11 cellular contexts compared by ENCODE assay signal in genomic region chr6:80366721-80367120, GRCh38.
DNase-seq lines count a peak whose midpoint lies in the region; ATAC-seq and TF ChIP-seq lines count a peak whose summit lies in the region.
"Had no signal": no experiment of that assay in that cellular context is flagged by ENCODE, and none has a peak within 500 bp of the region (broad histone marks: within the 10 kb centered on the region; RNA-seq: fewer than 3 reads in every experiment).

No MANE protein-coding gene starts in this region.

- no peaks in the 10 kb centered on the region for H3K9me3 ChIP-seq in MG63
- no peaks in the 10 kb centered on the region for H3K9me3 ChIP-seq in cardiac muscle cell (ENCODE audit: low read depth)
- peaks cover 2% of the 10 kb centered on the region for H3K9me3 ChIP-seq in aorta (ENCODE audit: control insufficient read depth, low read length)
- no peaks in the 10 kb centered on the region for H3K9me3 ChIP-seq in transverse colon

- H3K23ac ChIP-seq in mesendoderm (ENCODE audit: low read length): no peak overlapping the region

- no peak overlapping the region for H4K5ac ChIP-seq in mesendoderm (ENCODE audit: low read length)

- POLR2A ChIA-PET in RWPE1 (lab: Yijun Ruan, JAX; ENCODE audit: low non-redundant PET): no interaction called here

- no peak for ATAC-seq in aorta (ENCODE audit: low FRiP score)
- ATAC-seq: activated CD8-positive, alpha-beta T cell treated with anti-CD3 and anti-CD28 coated beads for 36 hours had no signal

- no peaks in the 10 kb centered on the region for H3K79me2 ChIP-seq in mesendoderm (ENCODE audit: control insufficient read depth, insufficient read depth, low read length)

- no peak overlapping the region for H3K4me3 ChIP-seq in MG63
- no peak overlapping the region for H3K4me3 ChIP-seq in cardiac muscle cell
- H3K4me3 ChIP-seq in aorta (ENCODE audit: low read length in 2 of 2): no peak overlapping the region
- no peak overlapping the region for H3K4me3 ChIP-seq in mesendoderm (ENCODE audit: low read length)
- no peak overlapping the region for H3K4me3 ChIP-seq in transverse colon
- no peak overlapping the region for H3K4me3 ChIP-seq in H7 (ENCODE audit: insufficient read depth, low read depth, low read length)

- no peak overlapping the region for H3K9ac ChIP-seq in mesendoderm (ENCODE audit: low read length)

- H3K4me1 ChIP-seq in cardiac muscle cell (ENCODE audit: low read depth): peaks cover 23% of the 10 kb centered on the region
- no peaks in the 10 kb centered on the region for H3K4me1 ChIP-seq in aorta (ENCODE audit: control insufficient read depth in 1 of 2, insufficient read depth in 2 of 2, low read length in 2 of 2)
- H3K4me1 ChIP-seq in mesendoderm (ENCODE audit: control insufficient read depth, low read depth, low read length): no peaks in the 10 kb centered on the region
- H3K4me1 ChIP-seq in transverse colon: no peaks in the 10 kb centered on the region

- H3K36me3 ChIP-seq in MG63 (no peaks in the 10 kb centered on the region), cardiac muscle cell (no peaks in the 10 kb centered on the region), aorta (ENCODE audit: control insufficient read depth in 1 of 2, insufficient read depth in 2 of 2, low read length in 1 of 2) (no peaks in the 10 kb centered on the region), mesendoderm (ENCODE audit: control insufficient read depth, insufficient read depth, low read length) (no peaks in the 10 kb centered on the region), transverse colon (no peaks in the 10 kb centered on the region), H7 (replicated peaks; ENCODE audit: control insufficient read depth, insufficient read depth, low read length) (no peaks in the 10 kb centered on the region)

- no peak overlapping the region for H3K18ac ChIP-seq in mesendoderm (ENCODE audit: low read length)

- no peak overlapping the region for H3K56ac ChIP-seq in mesendoderm (ENCODE audit: low read length)

- H3K27me3 ChIP-seq in MG63 (no peaks in the 10 kb centered on the region), cardiac muscle cell (no peaks in the 10 kb centered on the region), aorta (ENCODE audit: control insufficient read depth in 1 of 2, insufficient read depth in 2 of 2, low read length in 1 of 2) (no peaks in the 10 kb centered on the region), mesendoderm (ENCODE audit: insufficient read depth, low read length, poor library complexity) (no peaks in the 10 kb centered on the region), transverse colon (no peaks in the 10 kb centered on the region), H7 (ENCODE audit: control insufficient read depth, insufficient read depth, low read length) (no peaks in the 10 kb centered on the region)

- no peak overlapping the region for H3K4me2 ChIP-seq in mesendoderm (ENCODE audit: low read length)

- no peak overlapping the region for H4K8ac ChIP-seq in mesendoderm (ENCODE audit: low read depth, low read length)

- H2BK15ac ChIP-seq in mesendoderm (replicated peaks; ENCODE audit: low read depth): no peak overlapping the region

- H2AK5ac ChIP-seq in mesendoderm (ENCODE audit: low read length): no peak overlapping the region

- no peak for TF ChIP-seq EP300 in transverse colon (IDR thresholded peaks at IDR 0.05; ENCODE audit: low read depth)

- DNase-seq in COLO829 (ENCODE audit: low spot score) (peak; percentile 5), MG63 (peak; percentile 51), RWPE1 (ENCODE audit: low spot score) (peak; percentile 3), cardiac muscle cell (ENCODE audit: low read depth in 1 of 2, low spot score in 1 of 2) (peak; percentile 86 to 94), aorta (no peak), mesendoderm (no peak), transverse colon (no peak), H7 (no peak)
- DNase-seq: activated CD8-positive, alpha-beta T cell treated with anti-CD3 and anti-CD28 coated beads for 36 hours; KBM-7; RPMI8226 had no signal

- TF ChIP-seq POLR2A in transverse colon (IDR thresholded peaks at IDR 0.05): no peak

- CTCF ChIA-PET in RWPE1 (lab: Yijun Ruan, JAX): interaction anchor here (0.7 kb wide), 1 partner anchor 59 kb away, joined by 4 read pairs; no protein-coding TSS in a partner anchor

- H3K4ac ChIP-seq in mesendoderm (ENCODE audit: low read depth, low read length): no peak overlapping the region

- H2BK120ac ChIP-seq in mesendoderm (ENCODE audit: low read depth, low read length): no peak overlapping the region

- in situ Hi-C loops in transverse colon (cut with MboI; ENCODE audit: low pct_ligation_motif_present in 1 of 4, low pct_unique_long_range_greater_than_20kb in 1 of 4, low sequenced_read_pairs in 3 of 4): no loop called here

- TF ChIP-seq CTCF in RWPE1 (conservative IDR thresholded peaks at IDR 0.05; ENCODE audit: low read depth) (no peak), cardiac muscle cell (IDR thresholded peaks at IDR 0.05; ENCODE audit: low read depth, low read length) (no peak), transverse colon (IDR thresholded peaks at IDR 0.05) (no peak)

- intact Hi-C loops in aorta (cut with DNase I) (no loop called here), transverse colon (cut with DNase I; ENCODE audit: low total_unique reads) (no loop called here)

- no peaks in the 10 kb centered on the region for H3K79me1 ChIP-seq in mesendoderm (ENCODE audit: low read length)

- no peak overlapping the region for H2BK5ac ChIP-seq in mesendoderm (ENCODE audit: low read length)

- no peak overlapping the region for H3K27ac ChIP-seq in RWPE1
- H3K27ac ChIP-seq in cardiac muscle cell: peak overlapping the region; percentile 83
- H3K27ac ChIP-seq in aorta (ENCODE audit: low read depth in 1 of 2, low read length in 2 of 2): no peak overlapping the region
- no peak overlapping the region for H3K27ac ChIP-seq in mesendoderm (ENCODE audit: low read depth, low read length)
- H3K27ac ChIP-seq in transverse colon: no peak overlapping the region

Comparison
In these comparisons a context has a peak if more than half of its experiments do, and no peak if none do; other contexts are left out.
1. DNase-seq: peak in COLO829 (single experiment), MG63 (single experiment), RWPE1 (single experiment) and cardiac muscle cell (2 of 2); none in aorta (0 of 2), mesendoderm (single experiment), transverse colon (single experiment) and H7 (single experiment).